Comparison of ENCODE assay signal across 8 cellular contexts in genomic region chr15:25437751-25438600, GRCh38. TPM values are rescaled to one million over a fixed set of nuclear protein-coding genes. Genes with fewer than 3 reads are reported as not detected.
A peak's percentile ranks its signal among the peaks of the same experiment; 100 is the strongest.
DNase-seq lines count a peak whose midpoint lies in the region; ATAC-seq lines count a peak whose summit lies in the region.

No MANE protein-coding gene starts in this region.

- CTCF ChIA-PET in activated CD4-positive, alpha-beta memory T cell treated with anti-CD3 and anti-CD28 coated beads for 36 hours (lab: Charles Lee) = no interaction called here

- ATAC-seq in HG02642 (IDR thresholded peaks at IDR 0.05; ENCODE audit: poor library complexity, unreplicated experiment) = peak; percentile 53

- H3K27ac ChIP-seq in duodenal mucosa (ENCODE audit: low read depth, low read length) = peak overlapping the region; percentile 93

- no peaks in the 10 kb centered on the region for H3K27me3 Mint-ChIP-seq in activated CD4-positive, alpha-beta memory T cell treated with anti-CD3 and anti-CD28 coated beads for 36 hours

- H3K9me3 Mint-ChIP-seq in activated CD4-positive, alpha-beta memory T cell treated with anti-CD3 and anti-CD28 coated beads for 36 hours = no peaks in the 10 kb centered on the region

- H3K9me3 ChIP-seq in duodenal mucosa (ENCODE audit: control insufficient read depth in 1 of 2, low read length in 2 of 2) = no peaks in the 10 kb centered on the region

- no peaks in the 10 kb centered on the region for H3K27me3 ChIP-seq in duodenal mucosa (ENCODE audit: control insufficient read depth in 1 of 2, insufficient read depth in 2 of 2, low read length in 2 of 2)

- peaks cover 7% of the 10 kb centered on the region for H3K36me3 Mint-ChIP-seq in activated CD4-positive, alpha-beta memory T cell treated with anti-CD3 and anti-CD28 coated beads for 36 hours

- POLR2A ChIA-PET in activated CD4-positive, alpha-beta memory T cell treated with anti-CD3 and anti-CD28 coated beads for 36 hours (lab: Charles Lee) = interaction anchor here (1.5 kb wide), 1 partner anchor 44 kb away, joined by 4 read pairs; no protein-coding TSS in a partner anchor

- DNase-seq in DMS53 (lab: John Stamatoyannopoulos, UW) (peak; percentile 67), DMS53 treated with DMSO at 0.1 percent for 48 hours (lab: John Stamatoyannopoulos, UW; ENCODE audit: unreplicated experiment) (no peak), NCI-H1105 treated with DMSO at 0.1 percent for 48 hours (lab: John Stamatoyannopoulos, UW) (peak; percentile 35), lung microvascular endothelial cell (ENCODE audit: low read depth in 2 of 2) (peak; percentile 70 to 79)
- peak; percentile 67 for DNase-seq in activated CD4-positive, alpha-beta memory T cell treated with anti-CD3 and anti-CD28 coated beads for 36 hours
- peak; percentile 19 for DNase-seq in stimulated activated CD8-positive, alpha-beta memory T cell treated with anti-CD3 and anti-CD28 coated beads, Interleukin-12 subunit alpha, Interleukin-12 subunit beta, amount 100 ng/mL, for 24 hours (ENCODE audit: extremely low read depth)

- peak overlapping the region; percentile 82 for H3K9ac ChIP-seq in duodenal mucosa (ENCODE audit: low read depth in 1 of 2, low read length in 2 of 2)

- peaks cover 0 to 4% of the 10 kb centered on the region in 2 donors for H3K36me3 ChIP-seq in duodenal mucosa (ENCODE audit: control insufficient read depth in 1 of 2, insufficient read depth in 2 of 2, low read length in 2 of 2)

- H3K4me1 Mint-ChIP-seq in activated CD4-positive, alpha-beta memory T cell treated with anti-CD3 and anti-CD28 coated beads for 36 hours (ENCODE audit: low read depth) = peaks cover 27% of the 10 kb centered on the region

- peak overlapping the region; percentile 90 to 93 for H3K4me3 ChIP-seq in duodenal mucosa (ENCODE audit: low read depth in 1 of 2, low read length in 2 of 2)

- peak overlapping the region; percentile 89 for H3K4me3 Mint-ChIP-seq in activated CD4-positive, alpha-beta memory T cell treated with anti-CD3 and anti-CD28 coated beads for 36 hours

- H3K4me1 ChIP-seq in duodenal mucosa (ENCODE audit: control insufficient read depth in 1 of 2, insufficient read depth in 2 of 2, low read length in 2 of 2) = peaks cover 21 to 34% of the 10 kb centered on the region in 2 donors

- peak overlapping the region; percentile 87 for H3K27ac Mint-ChIP-seq in activated CD4-positive, alpha-beta memory T cell treated with anti-CD3 and anti-CD28 coated beads for 36 hours

- intact Hi-C loops in activated CD4-positive, alpha-beta memory T cell treated with anti-CD3 and anti-CD28 coated beads for 36 hours (cut with micrococcal nuclease) = loop anchor here (2.0 to 5.0 kb wide), 7 partner anchors 21 to 666 kb away; partner anchors contain the start of gene ATP10A

RNA-seq across cellular contexts. Expression of gene UBE3A, which starts 0.8 kb away (rescaled TPM):
- total RNA-seq in activated CD4-positive, alpha-beta memory T cell treated with anti-CD3 and anti-CD28 coated beads for 36 hours = 100 to 1,000 TPM in 1 of 2 experiments, 10 to 100 TPM in 1; 89.0 to 102 TPM
- total RNA-seq in lung microvascular endothelial cell = 27.5 and 48.8 TPM in 2 replicates
